ENCODE assay signal across 1 cellular context in genomic region chr6:26065952-26066380, GRCh38.
TF ChIP-seq lines count a peak whose summit lies in the region.

No MANE protein-coding gene starts in this region.

TF ChIP-seq in K562, 482 proteins besides CTCF, POLR2A, EP300 and RAD21 (continued from another document):
- TF ChIP-seq ZNF407 (IDR thresholded peaks at IDR 0.05; ENCODE audit: low read depth) (peak; percentile 59; the same call in 1 of the 2 replicates), ZNF184 (CRISPR knock-in tag; IDR thresholded peaks at IDR 0.05) (no peak), SOX6 (IDR thresholded peaks at IDR 0.05) (0 out of 2 replicates have a peak, but pooled peaks have one; percentile 43), DMBX1 (CRISPR knock-in tag; IDR thresholded peaks at IDR 0.05; ENCODE audit: borderline replicate concordance) (no peak), PHTF2 (CRISPR knock-in tag; IDR thresholded peaks at IDR 0.05) (no peak), CREM (IDR thresholded peaks at IDR 0.05; ENCODE audit: low read depth) (peak; percentile 37; the same call in 1 of the 2 replicates), ZNF316 (IDR thresholded peaks at IDR 0.05) (peak; percentile 98), BACH1 (tag; IDR thresholded peaks at IDR 0.05) (peak; percentile 90), PTRF (tag; IDR thresholded peaks at IDR 0.05) (no peak), NONO (IDR thresholded peaks at IDR 0.05; ENCODE audit: low read depth in 2 of 2, low read length in 1 of 2) (0 out of 4 replicates have a peak, but pooled peaks of 1 of the 2 experiments have one; percentile 35), NFE2L1 (tag; IDR thresholded peaks at IDR 0.05; ENCODE audit: borderline replicate concordance, low read depth) (peak; percentile 47; the same call in 1 of the 2 replicates), SMAD4 (CRISPR knock-in tag; conservative IDR thresholded peaks at IDR 0.05) (no peak), SAFB (IDR thresholded peaks at IDR 0.05; ENCODE audit: borderline replicate concordance, low read depth, low read length) (no peak), GATAD2A (IDR thresholded peaks at IDR 0.05) (no peak), PHF8 (IDR thresholded peaks at IDR 0.05; ENCODE audit: borderline replicate concordance, low read length) (no peak), NR2F6 (CRISPR knock-in tag; IDR thresholded peaks at IDR 0.05) (no peak), ZNF75A (CRISPR knock-in tag; IDR thresholded peaks at IDR 0.05) (no peak), STAG1 (CRISPR knock-in tag; IDR thresholded peaks at IDR 0.05; ENCODE audit: borderline replicate concordance) (no peak), ZNF740 (CRISPR knock-in tag; IDR thresholded peaks at IDR 0.05) (no peak), ZNF740 (tag; IDR thresholded peaks at IDR 0.05) (no peak), HCFC1 (IDR thresholded peaks at IDR 0.05; ENCODE audit: low read depth, low read length) (no peak), C11orf30 (IDR thresholded peaks at IDR 0.05; ENCODE audit: low read depth) (peak; percentile 94), ZNF274 (IDR thresholded peaks at IDR 0.05; ENCODE audit: borderline replicate concordance, low read depth, low read length) (no peak), ZBTB43 (CRISPR knock-in tag; IDR thresholded peaks at IDR 0.05) (no peak), ADNP (tag; IDR thresholded peaks at IDR 0.05) (no peak), CHAMP1 (IDR thresholded peaks at IDR 0.05) (0 out of 2 replicates have a peak, but pooled peaks have one; percentile 21), ZNF224 (CRISPR knock-in tag; IDR thresholded peaks at IDR 0.05) (no peak)
